17 cellular contexts compared by ENCODE assay signal in genomic region chrX:5431823-5432222, GRCh38.
DNase-seq lines count a peak whose midpoint lies in the region; ATAC-seq, FAIRE-seq and TF ChIP-seq lines count a peak whose summit lies in the region.
"Had no signal": no experiment of that assay in that cellular context is flagged by ENCODE, and none has a peak within 500 bp of the region (broad histone marks: within the 10 kb centered on the region; RNA-seq: fewer than 3 reads in every experiment).

No MANE protein-coding gene starts in this region.

- H3K4me3 ChIP-seq in HepG2 (replicated peaks in 1 of 3; ENCODE audit: insufficient read depth in 1 of 3, low read depth in 2 of 3, low read length in 3 of 3) (no peak overlapping the region), right lobe of liver (no peak overlapping the region), endodermal cell (ENCODE audit: low read length) (peak overlapping the region; percentile 53)
- H3K4me3 ChIP-seq: BLaER1, GM12878, HAP-1 had no signal

- no peak for TF ChIP-seq EP300 in HepG2 (IDR thresholded peaks at IDR 0.05; ENCODE audit: low read depth in 2 of 2, low read length in 2 of 2)
- no peak for TF ChIP-seq EP300 in HepG2 (CRISPR knock-in tag; IDR thresholded peaks at IDR 0.05; ENCODE audit: borderline replicate concordance)

- DNase-seq in HepG2 (ENCODE audit: low spot score) (peak; percentile 21), right lobe of liver (no peak), endodermal cell (no peak), RCC 7860 (ENCODE audit: low spot score) (no peak)
- DNase-seq in activated naive CD8-positive, alpha-beta T cell treated with anti-CD3 and anti-CD28 coated beads for 36 hours, result no peak
- no peak for DNase-seq in stimulated activated naive CD4-positive, alpha-beta T cell treated with Interleukin-2 at 50 U/mL for 16 hours (lab: John Stamatoyannopoulos, UW)
- DNase-seq: AML-193; Calu3; CD4-positive, CD25-positive, alpha-beta regulatory T cell; DMS 273 treated with DMSO at 0.1 percent for 48 hours had no signal

- H3K9me3 ChIP-seq in HepG2 (ENCODE audit: low read length), result peaks cover 26% of the 10 kb centered on the region
- no peaks in the 10 kb centered on the region for H3K9me3 ChIP-seq in right lobe of liver
- peaks cover 16% of the 10 kb centered on the region for H3K9me3 ChIP-seq in endodermal cell (ENCODE audit: control insufficient read depth, low read length)
- H3K9me3 ChIP-seq: BLaER1 had no signal

- H3K4me3 Mint-ChIP-seq in endodermal cell (no peak overlapping the region), nephron (no peak overlapping the region)
- no peak overlapping the region for H3K4me3 Mint-ChIP-seq in activated naive CD8-positive, alpha-beta T cell treated with anti-CD3 and anti-CD28 coated beads for 36 hours
- H3K4me3 Mint-ChIP-seq: CD4-positive, CD25-positive, alpha-beta regulatory T cell had no signal

- TF ChIP-seq CTCF in HepG2 (CRISPR knock-in tag; IDR thresholded peaks at IDR 0.05), result no peak
- no peak for TF ChIP-seq CTCF in right lobe of liver (IDR thresholded peaks at IDR 0.05)
- TF ChIP-seq CTCF in endodermal cell (conservative IDR thresholded peaks at IDR 0.05), result no peak
- no peak for TF ChIP-seq CTCF in nephron (IDR thresholded peaks at IDR 0.05; ENCODE audit: unreplicated experiment in 3 of 3)

- H3K4me1 Mint-ChIP-seq in endodermal cell (no peaks in the 10 kb centered on the region), nephron (peaks cover 13% of the 10 kb centered on the region)
- H3K4me1 Mint-ChIP-seq in activated naive CD8-positive, alpha-beta T cell treated with anti-CD3 and anti-CD28 coated beads for 36 hours, result no peaks in the 10 kb centered on the region
- H3K4me1 Mint-ChIP-seq: CD4-positive, CD25-positive, alpha-beta regulatory T cell had no signal

- no peaks in the 10 kb centered on the region for H3K36me3 Mint-ChIP-seq in endodermal cell (ENCODE audit: low read depth)
- H3K36me3 Mint-ChIP-seq in nephron (ENCODE audit: low read depth), result no peaks in the 10 kb centered on the region
- H3K36me3 Mint-ChIP-seq in activated naive CD8-positive, alpha-beta T cell treated with anti-CD3 and anti-CD28 coated beads for 36 hours, result no peaks in the 10 kb centered on the region
- H3K36me3 Mint-ChIP-seq: CD4-positive, CD25-positive, alpha-beta regulatory T cell had no signal

- intact Hi-C loops in HepG2 (cut with micrococcal nuclease; ENCODE audit: unreplicated experiment) (no loop called here), right lobe of liver (cut with DNase I) (no loop called here)

- H3K4me1 ChIP-seq in HepG2 (ENCODE audit: insufficient read depth, low read length) (no peaks in the 10 kb centered on the region), right lobe of liver (no peaks in the 10 kb centered on the region), endodermal cell (ENCODE audit: control insufficient read depth, insufficient read depth, low read length) (no peaks in the 10 kb centered on the region)
- H3K4me1 ChIP-seq: BLaER1, HAP-1 had no signal

- TF ChIP-seq RAD21 in HepG2 (CRISPR knock-in tag; IDR thresholded peaks at IDR 0.05), result no peak

- no peak overlapping the region for H3K27ac ChIP-seq in HepG2 (ENCODE audit: extremely low read length, insufficient read depth, low read length)
- no peak overlapping the region for H3K27ac ChIP-seq in right lobe of liver
- H3K27ac ChIP-seq in endodermal cell (ENCODE audit: low read depth, low read length), result no peak overlapping the region
- H3K27ac ChIP-seq: 22Rv1, BLaER1 had no signal

- no peak overlapping the region for H2AFZ ChIP-seq in HepG2 (ENCODE audit: low read length)

- peaks cover 29% of the 10 kb centered on the region for H3K9me3 Mint-ChIP-seq in endodermal cell
- H3K9me3 Mint-ChIP-seq in nephron, result peaks cover 8% of the 10 kb centered on the region
- H3K9me3 Mint-ChIP-seq in activated naive CD8-positive, alpha-beta T cell treated with anti-CD3 and anti-CD28 coated beads for 36 hours, result no peaks in the 10 kb centered on the region

- no peaks in the 10 kb centered on the region for H3K36me3 ChIP-seq in HepG2 (replicated peaks in 1 of 2; ENCODE audit: control insufficient read depth in 1 of 2, insufficient read depth in 2 of 2, low read length in 2 of 2)
- H3K36me3 ChIP-seq in right lobe of liver, result no peaks in the 10 kb centered on the region
- no peaks in the 10 kb centered on the region for H3K36me3 ChIP-seq in endodermal cell (ENCODE audit: control insufficient read depth, insufficient read depth, low read length)
- H3K36me3 ChIP-seq: BLaER1, HAP-1 had no signal

- H3K27me3 Mint-ChIP-seq in endodermal cell (ENCODE audit: insufficient read depth), result no peaks in the 10 kb centered on the region
- no peaks in the 10 kb centered on the region for H3K27me3 Mint-ChIP-seq in nephron (ENCODE audit: low read depth)
- no peaks in the 10 kb centered on the region for H3K27me3 Mint-ChIP-seq in activated naive CD8-positive, alpha-beta T cell treated with anti-CD3 and anti-CD28 coated beads for 36 hours
- H3K27me3 Mint-ChIP-seq: CD4-positive, CD25-positive, alpha-beta regulatory T cell had no signal

- H3K79me2 ChIP-seq in HepG2 (ENCODE audit: insufficient read depth, low read length), result no peaks in the 10 kb centered on the region

- CTCF ChIA-PET in HepG2 (lab: Yijun Ruan, JAX; ENCODE audit: low intra/inter-chr PET ratio, low total read pairs), result no interaction called here

- ATAC-seq in HepG2, result peak; percentile 57
- no peak for ATAC-seq in right lobe of liver
- no peak for ATAC-seq in GM18511 (IDR thresholded peaks at IDR 0.05; ENCODE audit: unreplicated experiment)
- ATAC-seq: GM12878 had no signal

- no TSS peak for BruUV-seq in HepG2 (replicated peaks; lab: Mats Ljungman, UMichigan)

- H3K27ac Mint-ChIP-seq in endodermal cell (no peak overlapping the region), nephron (peak overlapping the region; percentile 70 to 79 (median 73))
- no peak overlapping the region for H3K27ac Mint-ChIP-seq in activated naive CD8-positive, alpha-beta T cell treated with anti-CD3 and anti-CD28 coated beads for 36 hours
- H3K27ac Mint-ChIP-seq: CD4-positive, CD25-positive, alpha-beta regulatory T cell had no signal

- FAIRE-seq in HepG2 (lab: Jason Lieb, UNC) (no peak), RCC 7860 (lab: Jason Lieb, UNC) (no peak)
- FAIRE-seq: GM12878, H1 had no signal

- TF ChIP-seq POLR2A in HepG2 (IDR thresholded peaks at IDR 0.05; ENCODE audit: insufficient read depth in 1 of 2, low read depth in 2 of 2, low read length in 2 of 2), result no peak
- no peak for TF ChIP-seq POLR2A in right lobe of liver (IDR thresholded peaks at IDR 0.05)

- in situ Hi-C loops in HepG2 (cut with HindIII; ENCODE audit: extremely low pct_ligation_motif_present, low pct_unique_long_range_greater_than_20kb), result no loop called here

- H3K27me3 ChIP-seq in HepG2 (ENCODE audit: control insufficient read depth in 1 of 2, insufficient read depth in 2 of 2, low read length in 2 of 2), result no peaks in the 10 kb centered on the region
- H3K27me3 ChIP-seq in right lobe of liver, result no peaks in the 10 kb centered on the region
- H3K27me3 ChIP-seq in endodermal cell (ENCODE audit: control insufficient read depth, insufficient read depth, low read length, poor library complexity, severe bottlenecking), result no peaks in the 10 kb centered on the region
- H3K27me3 ChIP-seq: BLaER1 had no signal

- POLR2A ChIA-PET in HepG2 (lab: Yijun Ruan, JAX), result no interaction called here

- H3K4me2 ChIP-seq in HepG2 (ENCODE audit: low read depth, low read length), result no peak overlapping the region
- H3K4me2 ChIP-seq: BLaER1 had no signal

- H3K9ac ChIP-seq in HepG2 (ENCODE audit: insufficient read depth, low read depth, low read length), result no peak overlapping the region
- H3K9ac ChIP-seq in endodermal cell (ENCODE audit: extremely low read depth, low read length, poor library complexity, severe bottlenecking), result no peak overlapping the region
- H3K9ac ChIP-seq: BLaER1 had no signal

- no peaks in the 10 kb centered on the region for H4K20me1 ChIP-seq in HepG2 (ENCODE audit: insufficient read depth, low read length)
- H4K20me1 ChIP-seq: BLaER1 had no signal

TF ChIP-seq in HepG2, 621 proteins besides CTCF, POLR2A, EP300 and RAD21:
- TF ChIP-seq HNF4A (CRISPR knock-in tag; IDR thresholded peaks at IDR 0.05), result peak; percentile 37
- no peak for TF ChIP-seq TFDP2 (CRISPR knock-in tag; IDR thresholded peaks at IDR 0.05)

Comparison
In these comparisons a context has a peak if more than half of its experiments do, and no peak if none do; other contexts are left out.
1. H3K27ac Mint-ChIP-seq: peak in nephron (3 of 3); none in endodermal cell (single experiment) and activated naive CD8-positive, alpha-beta T cell treated with anti-CD3 and anti-CD28 coated beads for 36 hours (single experiment).